Comparison of ENCODE assay signal across 27 cellular contexts in the genomic region with DNA sequence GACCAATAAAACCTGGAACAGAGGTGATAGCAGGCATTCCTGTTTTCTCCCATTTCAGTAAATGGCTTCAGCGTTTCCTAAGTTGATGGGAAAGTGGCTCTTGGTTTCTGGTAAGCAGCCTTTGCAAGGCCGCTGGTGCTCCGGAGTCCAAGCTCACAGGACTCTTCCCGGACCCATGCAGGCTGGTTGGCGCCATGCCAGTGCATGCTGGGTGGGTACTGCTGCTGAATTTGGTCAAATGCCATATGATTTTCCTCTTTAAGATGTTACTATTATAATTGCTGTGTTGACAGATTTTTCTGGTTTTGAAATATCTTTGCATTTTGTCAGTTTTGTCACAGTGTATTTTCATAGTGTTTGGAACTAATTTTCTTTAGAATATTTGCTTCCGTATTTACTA. TPM values are rescaled to one million over a fixed set of nuclear protein-coding genes. Genes with fewer than 3 reads are reported as not detected.
DNase-seq lines count a peak whose midpoint lies in the region; ATAC-seq, FAIRE-seq and TF ChIP-seq lines count a peak whose summit lies in the region.
"Had no signal": no experiment of that assay in that cellular context is flagged by ENCODE, and none has a peak within 500 bp of the region (broad histone marks: within the 10 kb centered on the region; RNA-seq: fewer than 3 reads in every experiment).

No MANE protein-coding gene starts in this region.

- CTCF ChIA-PET in A549 (lab: Yijun Ruan, JAX) (no interaction called here), A673 (lab: Charles Lee) (no interaction called here), PC-3 (lab: Charles Lee) (no interaction called here)

- no peak overlapping the region for H3K9ac ChIP-seq in PC-3 (ENCODE audit: low read length)

- ATAC-seq in A549 (no peak), GM19463 (IDR thresholded peaks at IDR 0.05; ENCODE audit: unreplicated experiment) (no peak), HG02610 (IDR thresholded peaks at IDR 0.05; ENCODE audit: unreplicated experiment) (no peak), PC-3 (no peak)
- ATAC-seq: CD8-positive, alpha-beta T cell; mucosa of descending colon; stimulated activated naive B cell treated with anti-CD40 and anti-IgM and Interleukin-4, amounts not matched to agents 10 μg/mL and 1 μg/mL and 100 μg/mL, for 72 hours had no signal

- no peaks in the 10 kb centered on the region; the same call in 2 of the 3 replicates for H3K4me1 ChIP-seq in A549
- H3K4me1 ChIP-seq in A673 (ENCODE audit: insufficient read depth, low read length, poor library complexity, severe bottlenecking), result peaks cover 6% of the 10 kb centered on the region
- peaks cover 11% of the 10 kb centered on the region for H3K4me1 ChIP-seq in PC-3 (ENCODE audit: insufficient read depth, low read length)
- H3K4me1 ChIP-seq: colonic mucosa had no signal

- no peaks in the 10 kb centered on the region for H3K9me2 ChIP-seq in PC-3 (replicated peaks; ENCODE audit: low read length)

- H3K9me3 ChIP-seq in A549 (no peaks in the 10 kb centered on the region), A673 (ENCODE audit: low read depth, low read length, poor library complexity, severe bottlenecking) (no peaks in the 10 kb centered on the region), PC-3 (ENCODE audit: low read length) (no peaks in the 10 kb centered on the region)
- H3K9me3 ChIP-seq: colonic mucosa, mucosa of descending colon, psoas muscle, upper lobe of left lung had no signal

- 80% methylated on average over 6 of the region's 6 CpGs for WGBS in A549 (ENCODE audit: missing lambda C conversion rate)

- no peak overlapping the region for H2AFZ ChIP-seq in PC-3 (ENCODE audit: low read length)
- H2AFZ ChIP-seq: hepatocyte had no signal

- H3K4me3 ChIP-seq in A549, result no peak overlapping the region
- H3K4me3 ChIP-seq in A673 (ENCODE audit: low read depth, low read length, poor library complexity, severe bottlenecking), result no peak overlapping the region
- no peak overlapping the region for H3K4me3 ChIP-seq in PC-3 (ENCODE audit: low read length)
- H3K4me3 ChIP-seq: colonic mucosa, hepatocyte, lung, mucosa of descending colon, psoas muscle, suprapubic skin, upper lobe of left lung had no signal

- BruUV-seq in A673 (replicated peaks; lab: Mats Ljungman, UMichigan) (no TSS peak), PC-3 (replicated peaks; lab: Mats Ljungman, UMichigan) (no TSS peak)

- intact Hi-C loops in A673 (cut with micrococcal nuclease; ENCODE audit: unreplicated experiment) (no loop called here), PC-3 (cut with micrococcal nuclease) (no loop called here)

- TF ChIP-seq RAD21 in A549 (conservative IDR thresholded peaks at IDR 0.05 in 1 of 2, IDR thresholded peaks at IDR 0.05 in 1 of 2) (no peak), Ishikawa (IDR thresholded peaks at IDR 0.05; ENCODE audit: low read depth) (no peak)

- H3K27ac ChIP-seq in A549 (no peak overlapping the region), A673 (ENCODE audit: low read depth, low read length, poor library complexity, severe bottlenecking) (no peak overlapping the region), PC-3 (ENCODE audit: low read length) (no peak overlapping the region)
- H3K27ac ChIP-seq: colonic mucosa, hepatocyte, psoas muscle, suprapubic skin, upper lobe of left lung had no signal

- no peaks in the 10 kb centered on the region for H3K79me2 ChIP-seq in PC-3 (ENCODE audit: low read length)
- H3K79me2 ChIP-seq: hepatocyte had no signal

- no peak for FAIRE-seq in A549 (lab: Jason Lieb, UNC)
- FAIRE-seq: GM19239, H1 had no signal

- TF ChIP-seq CTCF in A549 (IDR thresholded peaks at IDR 0.05), result no peak
- no peak for TF ChIP-seq CTCF in A673 (conservative IDR thresholded peaks at IDR 0.05; ENCODE audit: low read depth, low read length)
- no peak for TF ChIP-seq CTCF in PC-3 (conservative IDR thresholded peaks at IDR 0.05; ENCODE audit: low read depth, low read length)

- no peak overlapping the region for H3K4me2 ChIP-seq in A549
- no peak overlapping the region for H3K4me2 ChIP-seq in PC-3 (ENCODE audit: low read length)
- H3K4me2 ChIP-seq: hepatocyte had no signal

- no peaks in the 10 kb centered on the region for H3F3A ChIP-seq in PC-3 (ENCODE audit: low read length, unreplicated experiment)

- no peaks in the 10 kb centered on the region for H3K36me3 ChIP-seq in A673 (ENCODE audit: insufficient read depth, low read length, poor library complexity, severe bottlenecking)
- H3K36me3 ChIP-seq in PC-3 (ENCODE audit: low read depth, low read length), result no peaks in the 10 kb centered on the region
- H3K36me3 ChIP-seq: colonic mucosa, suprapubic skin, upper lobe of left lung had no signal

- no peak for DNase-seq in A549 (ENCODE audit: low read depth in 1 of 2, low spot score in 1 of 2)
- DNase-seq in A673 (ENCODE audit: low spot score), result peak; percentile 42
- DNase-seq in cerebellar cortex (ENCODE audit: low spot score), result peak; percentile 84
- DNase-seq in PC-3, result no peak
- DNase-seq: activated CD4-positive, alpha-beta T cell treated with anti-CD3 and anti-CD28 coated beads, Interleukin-2, amount 50 U/mL, for 48 hours; activated CD4-positive, CD25-positive, alpha-beta regulatory T cell treated with anti-CD3 and anti-CD28 coated beads, Interleukin-2, amount 50 U/mL, for 72 hours; activated naive CD4-positive, alpha-beta T cell treated with anti-CD3 and anti-CD28 coated beads, Interleukin-2, amount 10 ng/mL, durations not matched to agents 7 days and 5 days; CD8-positive, alpha-beta T cell; colonic mucosa; effector CD4-positive, alpha-beta T cell; EL; mucosa of descending colon; NCI-H226; NCI-H82; psoas muscle; stimulated activated CD4-positive, alpha-beta T cell treated with anti-CD3 and anti-CD28 coated beads, Interleukin-15, amount 100 ng/mL, for 24 hours; stimulated activated naive B cell treated with anti-CD40 and anti-IgM and Interleukin-4, amounts not matched to agents 10 μg/mL and 1 μg/mL and 100 μg/mL, for 72 hours; T-helper 2 cell had no signal

- no peaks in the 10 kb centered on the region for H3K27me3 ChIP-seq in A673 (replicated peaks; ENCODE audit: insufficient read depth, low read depth, low read length, poor library complexity)
- H3K27me3 ChIP-seq in PC-3 (ENCODE audit: low read length), result no peaks in the 10 kb centered on the region
- H3K27me3 ChIP-seq: colonic mucosa, hepatocyte, suprapubic skin, upper lobe of left lung had no signal

- no peaks in the 10 kb centered on the region for H4K20me1 ChIP-seq in PC-3 (ENCODE audit: low read length)

- POLR2A ChIA-PET in A549 (lab: Yijun Ruan, JAX) (no interaction called here), A673 (lab: Charles Lee; ENCODE audit: low non-redundant PET) (no interaction called here), PC-3 (lab: Charles Lee; ENCODE audit: unreplicated experiment) (interaction anchor here (0.6 kb wide), 1 partner anchor 153 kb away, joined by 15 read pairs; no protein-coding TSS in a partner anchor)

- TF ChIP-seq POLR2A in A549 (IDR thresholded peaks at IDR 0.05; ENCODE audit: low read length), result no peak

- no peak for TF ChIP-seq EP300 in A549 (IDR thresholded peaks at IDR 0.05)
- no peak for TF ChIP-seq EP300 in Ishikawa (IDR thresholded peaks at IDR 0.05; ENCODE audit: borderline replicate concordance)

TF ChIP-seq in A549, 52 proteins besides CTCF, POLR2A, EP300 and RAD21:
- TF ChIP-seq ZFP36 (IDR thresholded peaks at IDR 0.05; ENCODE audit: borderline replicate concordance, partially characterized antibody) (no peak), MAFK (IDR thresholded peaks at IDR 0.05; ENCODE audit: partially characterized antibody) (peak; percentile 82), PHF8 (IDR thresholded peaks at IDR 0.05; ENCODE audit: borderline replicate concordance, low read depth) (no peak), MYC (IDR thresholded peaks at IDR 0.05; ENCODE audit: borderline replicate concordance, low read length) (no peak)

TF ChIP-seq in Ishikawa, 13 proteins besides CTCF, POLR2A, EP300 and RAD21 (continues in another document):
- TF ChIP-seq NFIC (IDR thresholded peaks at IDR 0.05) (peak; percentile 74), CEBPB (IDR thresholded peaks at IDR 0.05) (no peak), TEAD4 (IDR thresholded peaks at IDR 0.05) (no peak)
- TF ChIP-seq, protein P1, sequence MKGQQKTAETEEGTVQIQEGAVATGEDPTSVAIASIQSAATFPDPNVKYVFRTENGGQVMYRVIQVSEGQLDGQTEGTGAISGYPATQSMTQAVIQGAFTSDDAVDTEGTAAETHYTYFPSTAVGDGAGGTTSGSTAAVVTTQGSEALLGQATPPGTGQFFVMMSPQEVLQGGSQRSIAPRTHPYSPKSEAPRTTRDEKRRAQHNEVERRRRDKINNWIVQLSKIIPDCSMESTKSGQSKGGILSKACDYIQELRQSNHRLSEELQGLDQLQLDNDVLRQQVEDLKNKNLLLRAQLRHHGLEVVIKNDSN (IDR thresholded peaks at IDR 0.05), result no peak
- TF ChIP-seq, protein P2, sequence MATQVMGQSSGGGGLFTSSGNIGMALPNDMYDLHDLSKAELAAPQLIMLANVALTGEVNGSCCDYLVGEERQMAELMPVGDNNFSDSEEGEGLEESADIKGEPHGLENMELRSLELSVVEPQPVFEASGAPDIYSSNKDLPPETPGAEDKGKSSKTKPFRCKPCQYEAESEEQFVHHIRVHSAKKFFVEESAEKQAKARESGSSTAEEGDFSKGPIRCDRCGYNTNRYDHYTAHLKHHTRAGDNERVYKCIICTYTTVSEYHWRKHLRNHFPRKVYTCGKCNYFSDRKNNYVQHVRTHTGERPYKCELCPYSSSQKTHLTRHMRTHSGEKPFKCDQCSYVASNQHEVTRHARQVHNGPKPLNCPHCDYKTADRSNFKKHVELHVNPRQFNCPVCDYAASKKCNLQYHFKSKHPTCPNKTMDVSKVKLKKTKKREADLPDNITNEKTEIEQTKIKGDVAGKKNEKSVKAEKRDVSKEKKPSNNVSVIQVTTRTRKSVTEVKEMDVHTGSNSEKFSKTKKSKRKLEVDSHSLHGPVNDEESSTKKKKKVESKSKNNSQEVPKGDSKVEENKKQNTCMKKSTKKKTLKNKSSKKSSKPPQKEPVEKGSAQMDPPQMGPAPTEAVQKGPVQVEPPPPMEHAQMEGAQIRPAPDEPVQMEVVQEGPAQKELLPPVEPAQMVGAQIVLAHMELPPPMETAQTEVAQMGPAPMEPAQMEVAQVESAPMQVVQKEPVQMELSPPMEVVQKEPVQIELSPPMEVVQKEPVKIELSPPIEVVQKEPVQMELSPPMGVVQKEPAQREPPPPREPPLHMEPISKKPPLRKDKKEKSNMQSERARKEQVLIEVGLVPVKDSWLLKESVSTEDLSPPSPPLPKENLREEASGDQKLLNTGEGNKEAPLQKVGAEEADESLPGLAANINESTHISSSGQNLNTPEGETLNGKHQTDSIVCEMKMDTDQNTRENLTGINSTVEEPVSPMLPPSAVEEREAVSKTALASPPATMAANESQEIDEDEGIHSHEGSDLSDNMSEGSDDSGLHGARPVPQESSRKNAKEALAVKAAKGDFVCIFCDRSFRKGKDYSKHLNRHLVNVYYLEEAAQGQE (IDR thresholded peaks at IDR 0.05; ENCODE audit: low read depth), result no peak

RNA-seq across cellular contexts. Expression of a gene that starts 27.7 kb away (rescaled TPM):
- 133 and 150 TPM in 2 replicates for polyA plus RNA-seq in A549 (2011; rRNA removed)
- polyA plus RNA-seq in A549 (2012; cell fraction: cytosol; rRNA removed), result 38.6 and 39.4 TPM in 2 replicates
- polyA plus RNA-seq in A549 (2012; cell fraction: nucleus; rRNA removed), result 30.7 and 45.7 TPM in 2 replicates
- 73.7 to 75.3 TPM (median 74.8 TPM) in 3 replicates for polyA plus RNA-seq in A549 (2017; fragmentation: RNase III; extraction: RNeasy Plus Mini Kit Qiagen cat#74134 plus additional on column Dnase treatment)
- 85.5 and 89.5 TPM in 2 replicates for polyA minus RNA-seq in A549 (2011; rRNA and poly(A)+ RNA removed)
- 113 and 124 TPM in 2 replicates for total RNA-seq in A673 (2021)
- total RNA-seq in PC-3 (2014; rRNA removed), result 92.9 and 96.1 TPM in 2 replicates

Comparison
In these comparisons a context has a peak if more than half of its experiments do, and no peak if none do; other contexts are left out.
1. DNase-seq: peak in A673 (single experiment) and cerebellar cortex (single experiment); none in A549 (0 of 2) and PC-3 (single experiment).